8 cellular contexts compared by ENCODE assay signal in genomic region chr1:13702425-13703127, GRCh38. TPM values are rescaled to one million over a fixed set of nuclear protein-coding genes. Genes with fewer than 3 reads are reported as not detected.
DNase-seq lines count a peak whose midpoint lies in the region; ATAC-seq and TF ChIP-seq lines count a peak whose summit lies in the region.

No MANE protein-coding gene starts in this region.

- peaks cover 28% of the 10 kb centered on the region for H3K36me3 Mint-ChIP-seq in nephron progenitor cell (ENCODE audit: low read depth)

- no peak overlapping the region for H4K91ac ChIP-seq in neuronal stem cell (ENCODE audit: low read depth, low read length, poor library complexity)

- no peak overlapping the region for H2BK120ac ChIP-seq in neuronal stem cell (ENCODE audit: low read depth, low read length)

- H3K4me1 Mint-ChIP-seq in nephron progenitor cell: peaks cover 26% of the 10 kb centered on the region

- H2AFZ ChIP-seq in neuronal stem cell (ENCODE audit: low read length): no peak overlapping the region

- ATAC-seq in GM21717 (IDR thresholded peaks at IDR 0.05; ENCODE audit: unreplicated experiment): peak; percentile 73

- no peak overlapping the region for H3K27ac Mint-ChIP-seq in nephron progenitor cell

- H3K4me3 Mint-ChIP-seq in nephron progenitor cell: no peak overlapping the region

- no peaks in the 10 kb centered on the region for H3K36me3 ChIP-seq in neuronal stem cell (replicated peaks in 1 of 2; ENCODE audit: control insufficient read depth in 2 of 2, insufficient read depth in 2 of 2, low read length in 2 of 2)

- peaks cover 0 to 6% of the 10 kb centered on the region in 2 donors for H3K4me1 ChIP-seq in neuronal stem cell (ENCODE audit: control insufficient read depth in 2 of 2, insufficient read depth in 1 of 2, low read depth in 1 of 2, low read length in 2 of 2)

- H4K8ac ChIP-seq in neuronal stem cell (ENCODE audit: low read depth, low read length): no peak overlapping the region

- H2BK5ac ChIP-seq in neuronal stem cell (ENCODE audit: low read length): no peak overlapping the region

- H2AK5ac ChIP-seq in neuronal stem cell (ENCODE audit: low read depth, low read length): no peak overlapping the region

- H3K23ac ChIP-seq in neuronal stem cell (ENCODE audit: low read depth, low read length, poor library complexity): no peak overlapping the region

- no peak overlapping the region for H3K14ac ChIP-seq in neuronal stem cell (ENCODE audit: low read length)

- no peak overlapping the region for H3K4me2 ChIP-seq in neuronal stem cell (ENCODE audit: insufficient read depth, low read length, poor library complexity, severe bottlenecking)

- H3K9me3 ChIP-seq in neuronal stem cell (replicated peaks in 1 of 2; ENCODE audit: control insufficient read depth in 2 of 2, insufficient read depth in 1 of 2, low read depth in 1 of 2, low read length in 2 of 2): peaks cover 0 to 13% of the 10 kb centered on the region in 2 donors

- no peak overlapping the region for H3K4me3 ChIP-seq in neuronal stem cell (ENCODE audit: low read length in 2 of 2)

- H3K27ac ChIP-seq in neuronal stem cell (replicated peaks; ENCODE audit: low read length): no peak overlapping the region

- H3K18ac ChIP-seq in neuronal stem cell (ENCODE audit: low read length): no peak overlapping the region

- no CpG with 5 or more reads among the region's 10 CpGs for WGBS in neuronal stem cell (ENCODE audit: extremely low coverage in 2 of 2, insufficient read length in 2 of 2, insufficient replicate concordance in 1 of 2), 2 donors

- H3K4ac ChIP-seq in neuronal stem cell (ENCODE audit: low read length): no peak overlapping the region

- DNase-seq in GF-D8 (lab: John Stamatoyannopoulos, UW) (peak; percentile 43), T follicular helper cell (ENCODE audit: low read depth) (peak; percentile 77), Ammon's horn (ENCODE audit: low spot score) (no peak), neuronal stem cell (ENCODE audit: low spot score) (no peak), nephron progenitor cell (no peak), SK-N-DZ (ENCODE audit: low spot score) (no peak)
- peak; percentile 80 for DNase-seq in effector CD4-positive, alpha-beta T cell

- peaks cover 7% of the 10 kb centered on the region for H3K79me1 ChIP-seq in neuronal stem cell (ENCODE audit: low read depth, low read length)

- H3K9ac ChIP-seq in neuronal stem cell (ENCODE audit: low read depth, low read length, poor library complexity): no peak overlapping the region

- H3K27me3 Mint-ChIP-seq in nephron progenitor cell (ENCODE audit: low read depth, poor library complexity): peaks cover 4% of the 10 kb centered on the region

- H3K27me3 ChIP-seq in neuronal stem cell (ENCODE audit: control insufficient read depth in 3 of 3, insufficient read depth in 3 of 3, low read depth in 1 of 3, low read length in 3 of 3): no peaks in the 10 kb centered on the region

- H3K9me3 Mint-ChIP-seq in nephron progenitor cell: peaks cover 27% of the 10 kb centered on the region

- TF ChIP-seq CTCF in nephron progenitor cell (IDR thresholded peaks at IDR 0.05): no peak

- no peak overlapping the region for H2BK12ac ChIP-seq in neuronal stem cell (ENCODE audit: low read length)

- H2BK15ac ChIP-seq in neuronal stem cell (ENCODE audit: low read length): no peak overlapping the region

RNA-seq across cellular contexts. Expression of gene PRDM2, which starts 2.6 kb away (rescaled TPM):
- 27.5 TPM for polyA plus RNA-seq in neuronal stem cell (2013, experiment 1 of 2)
- polyA plus RNA-seq in neuronal stem cell (2013, experiment 2 of 2): 26.8 TPM
- polyA plus RNA-seq in SK-N-DZ (2014; cell fraction: cytosol; rRNA removed): 4.3 and 7.3 TPM in 2 replicates
- 4.6 and 10.9 TPM in 2 replicates for polyA plus RNA-seq in SK-N-DZ (2014; cell fraction: nucleus; rRNA removed)

Comparison
In these comparisons a context has a peak if more than half of its experiments do, and no peak if none do; other contexts are left out.
1. DNase-seq: peak in GF-D8 (single experiment), T follicular helper cell (single experiment) and effector CD4-positive, alpha-beta T cell (single experiment); none in Ammon's horn (single experiment), neuronal stem cell (single experiment), nephron progenitor cell (single experiment) and SK-N-DZ (single experiment).